In genomic region chr12:49903700-49904423, GRCh38 we compare ENCODE assay signal across 8 cellular contexts. TPM values are rescaled to one million over a fixed set of nuclear protein-coding genes. Genes with fewer than 3 reads are reported as not detected.
DNase-seq lines count a peak whose midpoint lies in the region; ATAC-seq, FAIRE-seq and TF ChIP-seq lines count a peak whose summit lies in the region.

TSS of gene FAIM2 (minus strand) at chr12:49903900. CDS start at chr12:49903792, 108 bp downstream.

- no peaks in the 10 kb centered on the region for H3K9me3 ChIP-seq in heart right ventricle

- H3K27ac Mint-ChIP-seq in activated naive CD4-positive, alpha-beta T cell treated with anti-CD3 and anti-CD28 coated beads, Interleukin-2, amount 50 U/mL, for 24 hours = no peak within 1 kb of the TSS

- DNase-seq in EL (peak; percentile 51), NCI-H748 (lab: John Stamatoyannopoulos, UW; ENCODE audit: unreplicated experiment) (peak; percentile 82), heart right ventricle (peak; percentile 32 to 72), retina (peak; percentile 82), GM12892 (ENCODE audit: insufficient read length) (no peak), NOMO-1 (lab: John Stamatoyannopoulos, UW; ENCODE audit: unreplicated experiment in 2 of 2) (no peak)

- no peak for TF ChIP-seq CTCF in heart right ventricle (IDR thresholded peaks at IDR 0.05)

- H3K4me1 ChIP-seq in heart right ventricle = peaks cover 0 to 14% (median 10%) of the 10 kb centered on the region in 9 donors

- intact Hi-C loops in heart right ventricle (cut with DNase I) = no loop called here

- H3K36me3 ChIP-seq in heart right ventricle = no peaks in the 10 kb centered on the region

- H3K27me3 Mint-ChIP-seq in activated naive CD4-positive, alpha-beta T cell treated with anti-CD3 and anti-CD28 coated beads, Interleukin-2, amount 50 U/mL, for 24 hours = no peaks in the 10 kb centered on the region

- no peak for FAIRE-seq in GM12892 (lab: Jason Lieb, UNC)

- peak within 1 kb of the TSS; percentile 11 to 52 (median 40) for H3K4me3 ChIP-seq in heart right ventricle

- TF ChIP-seq POLR2A in GM12892 (IDR thresholded peaks at IDR 0.05; ENCODE audit: low read depth, low read length) = no peak

- H3K4me1 Mint-ChIP-seq in activated naive CD4-positive, alpha-beta T cell treated with anti-CD3 and anti-CD28 coated beads, Interleukin-2, amount 50 U/mL, for 24 hours = peaks cover 13% of the 10 kb centered on the region

- H3K9me3 Mint-ChIP-seq in activated naive CD4-positive, alpha-beta T cell treated with anti-CD3 and anti-CD28 coated beads, Interleukin-2, amount 50 U/mL, for 24 hours = no peaks in the 10 kb centered on the region

- peak; percentile 64 to 89 (median 77) for ATAC-seq in heart right ventricle
- no peak for ATAC-seq in GM19351 (IDR thresholded peaks at IDR 0.05; ENCODE audit: unreplicated experiment)

- WGBS in heart right ventricle, 2 donors = 6 to 8% methylated on average over 29 to 56 of the region's 56 CpGs

- peaks cover 0 to 48% (median 30%) of the 10 kb centered on the region in 7 donors for H3K27me3 ChIP-seq in heart right ventricle

- H3K36me3 Mint-ChIP-seq in activated naive CD4-positive, alpha-beta T cell treated with anti-CD3 and anti-CD28 coated beads, Interleukin-2, amount 50 U/mL, for 24 hours = no peaks in the 10 kb centered on the region

- H3K4me3 Mint-ChIP-seq in activated naive CD4-positive, alpha-beta T cell treated with anti-CD3 and anti-CD28 coated beads, Interleukin-2, amount 50 U/mL, for 24 hours = peak within 1 kb of the TSS; percentile 83

- peak within 1 kb of the TSS in 7 of 10 donors; percentile 15 to 56 (median 44) for H3K27ac ChIP-seq in heart right ventricle

RNA-seq across cellular contexts. Expression of gene FAIM2, which starts in this region (rescaled TPM):
- 10 to 100 TPM in 1 of 10 donors, 1 to 10 TPM in 9; 1.2 to 11.3 (median 3.2) TPM for total RNA-seq in heart right ventricle
- polyA plus RNA-seq in heart right ventricle = 10 to 100 TPM in 1 of 2 donors, 1 to 10 TPM in 1; 7.8 to 15.0 TPM
- polyA plus RNA-seq in GM12892 (2012; ENCODE audit: missing spikeins) = not detected

Comparison
In these comparisons a context has a peak if more than half of its experiments do, and no peak if none do; other contexts are left out.
1. DNase-seq: peak in EL (single experiment), NCI-H748 (single experiment), heart right ventricle (2 of 2) and retina (single experiment); none in GM12892 (single experiment) and NOMO-1 (0 of 2).